ENCODE assay signal across 1 cellular context in the genomic region with DNA sequence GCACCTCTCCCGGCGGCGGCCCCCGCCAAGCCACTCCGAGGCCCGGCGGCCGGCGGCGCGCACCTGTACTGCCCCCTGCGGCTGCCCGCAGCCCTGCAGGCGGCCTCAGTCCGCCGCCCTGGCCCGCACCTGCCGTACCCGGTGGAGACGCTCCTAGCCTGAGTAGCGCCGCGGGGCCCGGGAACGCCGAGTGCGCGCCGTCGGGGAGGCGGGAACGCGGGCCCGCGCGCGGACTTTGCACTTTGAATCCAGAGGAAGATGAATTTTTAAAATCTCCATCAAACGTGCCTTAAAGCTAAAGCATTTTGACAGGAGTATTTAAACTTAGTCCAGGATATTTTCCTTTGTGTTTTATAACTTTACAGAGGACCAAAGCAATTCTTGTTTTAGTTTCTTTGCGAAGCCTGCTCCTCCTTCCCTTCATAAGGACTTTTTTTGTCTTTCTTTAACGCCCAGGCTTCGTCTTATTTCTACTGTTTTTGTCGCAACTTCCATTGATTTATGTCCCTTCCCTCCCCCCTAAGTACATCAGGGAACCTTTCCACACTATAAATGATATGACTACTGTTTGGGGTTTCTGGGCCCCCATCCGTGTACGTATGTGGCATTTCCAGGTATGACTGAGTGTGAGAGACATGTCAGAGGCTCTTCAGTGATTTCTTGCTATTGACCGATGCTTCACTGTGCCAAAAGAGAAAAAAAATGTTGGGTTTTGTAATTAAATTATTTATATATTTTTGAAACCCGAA.
A peak's percentile ranks its signal among the peaks of the same experiment; 100 is the strongest.
TF ChIP-seq lines count a peak whose summit lies in the region.

No MANE protein-coding gene starts in this region.

TF ChIP-seq in HepG2, 621 proteins besides CTCF, POLR2A, EP300 and RAD21 (continued from another document):
- TF ChIP-seq, protein P1, sequence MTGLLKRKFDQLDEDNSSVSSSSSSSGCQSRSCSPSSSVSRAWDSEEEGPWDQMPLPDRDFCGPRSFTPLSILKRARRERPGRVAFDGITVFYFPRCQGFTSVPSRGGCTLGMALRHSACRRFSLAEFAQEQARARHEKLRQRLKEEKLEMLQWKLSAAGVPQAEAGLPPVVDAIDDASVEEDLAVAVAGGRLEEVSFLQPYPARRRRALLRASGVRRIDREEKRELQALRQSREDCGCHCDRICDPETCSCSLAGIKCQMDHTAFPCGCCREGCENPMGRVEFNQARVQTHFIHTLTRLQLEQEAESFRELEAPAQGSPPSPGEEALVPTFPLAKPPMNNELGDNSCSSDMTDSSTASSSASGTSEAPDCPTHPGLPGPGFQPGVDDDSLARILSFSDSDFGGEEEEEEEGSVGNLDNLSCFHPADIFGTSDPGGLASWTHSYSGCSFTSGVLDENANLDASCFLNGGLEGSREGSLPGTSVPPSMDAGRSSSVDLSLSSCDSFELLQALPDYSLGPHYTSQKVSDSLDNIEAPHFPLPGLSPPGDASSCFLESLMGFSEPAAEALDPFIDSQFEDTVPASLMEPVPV (CRISPR knock-in tag; IDR thresholded peaks at IDR 0.05) = peak; percentile 27; the same call in 1 of the 2 replicates
- TF ChIP-seq, protein P2, sequence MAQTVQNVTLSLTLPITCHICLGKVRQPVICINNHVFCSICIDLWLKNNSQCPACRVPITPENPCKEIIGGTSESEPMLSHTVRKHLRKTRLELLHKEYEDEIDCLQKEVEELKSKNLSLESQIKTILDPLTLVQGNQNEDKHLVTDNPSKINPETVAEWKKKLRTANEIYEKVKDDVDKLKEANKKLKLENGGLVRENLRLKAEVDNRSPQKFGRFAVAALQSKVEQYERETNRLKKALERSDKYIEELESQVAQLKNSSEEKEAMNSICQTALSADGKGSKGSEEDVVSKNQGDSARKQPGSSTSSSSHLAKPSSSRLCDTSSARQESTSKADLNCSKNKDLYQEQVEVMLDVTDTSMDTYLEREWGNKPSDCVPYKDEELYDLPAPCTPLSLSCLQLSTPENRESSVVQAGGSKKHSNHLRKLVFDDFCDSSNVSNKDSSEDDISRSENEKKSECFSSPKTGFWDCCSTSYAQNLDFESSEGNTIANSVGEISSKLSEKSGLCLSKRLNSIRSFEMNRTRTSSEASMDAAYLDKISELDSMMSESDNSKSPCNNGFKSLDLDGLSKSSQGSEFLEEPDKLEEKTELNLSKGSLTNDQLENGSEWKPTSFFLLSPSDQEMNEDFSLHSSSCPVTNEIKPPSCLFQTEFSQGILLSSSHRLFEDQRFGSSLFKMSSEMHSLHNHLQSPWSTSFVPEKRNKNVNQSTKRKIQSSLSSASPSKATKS (CRISPR knock-in tag; IDR thresholded peaks at IDR 0.05) = no peak
- no peak for TF ChIP-seq SRF (IDR thresholded peaks at IDR 0.05; ENCODE audit: low read depth, low read length)
- TF ChIP-seq KDM3A (CRISPR knock-in tag; IDR thresholded peaks at IDR 0.05; ENCODE audit: low read depth) = 0 out of 2 replicates have a peak, but pooled peaks have one; percentile 50
- peak; percentile 74; the same call in 1 of the 2 replicates for TF ChIP-seq SP4 (CRISPR knock-in tag; IDR thresholded peaks at IDR 0.05)
- TF ChIP-seq ZFP82 (CRISPR knock-in tag; IDR thresholded peaks at IDR 0.05; ENCODE audit: borderline replicate concordance) = 0 out of 2 replicates have a peak, but pooled peaks have one; percentile 14
- TF ChIP-seq ZNF556 (CRISPR knock-in tag; IDR thresholded peaks at IDR 0.05; ENCODE audit: borderline replicate concordance) = no peak
- no peak for TF ChIP-seq HHEX (CRISPR knock-in tag; IDR thresholded peaks at IDR 0.05)
- peak; percentile 45; the same call in 1 of the 2 replicates for TF ChIP-seq ELF3 (CRISPR knock-in tag; IDR thresholded peaks at IDR 0.05)
- TF ChIP-seq ZMYM4 (CRISPR knock-in tag; IDR thresholded peaks at IDR 0.05) = peak; percentile 72
- no peak; the same call in 1 of the 2 replicates for TF ChIP-seq SAFB2 (CRISPR knock-in tag; IDR thresholded peaks at IDR 0.05; ENCODE audit: borderline replicate concordance, low read depth)
- no peak for TF ChIP-seq MTF2 (CRISPR knock-in tag; IDR thresholded peaks at IDR 0.05; ENCODE audit: borderline replicate concordance)
- TF ChIP-seq ZNF264 (CRISPR knock-in tag; IDR thresholded peaks at IDR 0.05) = peak; percentile 24
- no peak for TF ChIP-seq IKZF1 (IDR thresholded peaks at IDR 0.05)
- TF ChIP-seq ZNF296 (CRISPR knock-in tag; conservative IDR thresholded peaks at IDR 0.05) = no peak
- TF ChIP-seq, protein P3, sequence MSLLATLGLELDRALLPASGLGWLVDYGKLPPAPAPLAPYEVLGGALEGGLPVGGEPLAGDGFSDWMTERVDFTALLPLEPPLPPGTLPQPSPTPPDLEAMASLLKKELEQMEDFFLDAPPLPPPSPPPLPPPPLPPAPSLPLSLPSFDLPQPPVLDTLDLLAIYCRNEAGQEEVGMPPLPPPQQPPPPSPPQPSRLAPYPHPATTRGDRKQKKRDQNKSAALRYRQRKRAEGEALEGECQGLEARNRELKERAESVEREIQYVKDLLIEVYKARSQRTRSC (CRISPR knock-in tag; IDR thresholded peaks at IDR 0.05; ENCODE audit: low read depth) = no peak
- no peak for TF ChIP-seq ATF7 (IDR thresholded peaks at IDR 0.05)
- TF ChIP-seq ATF7 (CRISPR knock-in tag; IDR thresholded peaks at IDR 0.05) = no peak
- TF ChIP-seq PAX8 (CRISPR knock-in tag; IDR thresholded peaks at IDR 0.05; ENCODE audit: borderline replicate concordance) = no peak
- no peak for TF ChIP-seq NR2F6 (IDR thresholded peaks at IDR 0.05)
- no peak for TF ChIP-seq NR2F6 (CRISPR knock-in tag; IDR thresholded peaks at IDR 0.05)
- peak; percentile 56; the same call in 1 of the 2 replicates for TF ChIP-seq ATF2 (CRISPR knock-in tag; IDR thresholded peaks at IDR 0.05)
- TF ChIP-seq ZNF768 (CRISPR knock-in tag; IDR thresholded peaks at IDR 0.05) = peak; percentile 71; the same call in 1 of the 2 replicates
- no peak for TF ChIP-seq ZNF557 (CRISPR knock-in tag; IDR thresholded peaks at IDR 0.05)
- peak; percentile 63 for TF ChIP-seq MAX (IDR thresholded peaks at IDR 0.05)
- peak; percentile 72; the same call in 1 of the 2 replicates for TF ChIP-seq TOPORS (CRISPR knock-in tag; IDR thresholded peaks at IDR 0.05)
- no peak for TF ChIP-seq MATR3 (CRISPR knock-in tag; IDR thresholded peaks at IDR 0.05)
- TF ChIP-seq GATA4 (IDR thresholded peaks at IDR 0.05; ENCODE audit: borderline replicate concordance, low read depth) = no peak
- no peak for TF ChIP-seq EED (CRISPR knock-in tag; IDR thresholded peaks at IDR 0.05)
